In the genomic region with DNA sequence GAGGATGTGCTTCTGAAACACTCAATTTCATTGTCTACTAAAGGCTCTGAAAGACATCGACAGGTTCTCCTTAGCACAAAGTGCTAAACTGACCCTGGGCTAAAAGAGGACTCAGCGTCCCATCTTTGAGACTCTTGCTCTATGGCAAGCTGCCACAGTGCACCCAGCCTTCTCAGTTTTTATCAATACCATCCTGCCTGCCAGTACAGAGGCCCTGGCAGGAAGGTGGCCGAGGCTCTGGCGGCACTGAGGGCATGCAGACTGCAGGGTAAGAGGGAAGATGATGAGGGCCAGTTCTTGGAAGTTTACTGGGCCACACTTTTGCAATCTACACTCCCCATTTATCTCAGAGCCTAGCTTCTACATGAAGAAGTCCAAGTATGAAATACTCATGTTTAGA, we compare ENCODE assay signal across 18 cellular contexts. TPM values are rescaled to one million over a fixed set of nuclear protein-coding genes. Genes with fewer than 3 reads are reported as not detected.
DNase-seq lines count a peak whose midpoint lies in the region; ATAC-seq, FAIRE-seq and TF ChIP-seq lines count a peak whose summit lies in the region.
"Had no signal": no experiment of that assay in that cellular context is flagged by ENCODE, and none has a peak within 500 bp of the region (broad histone marks: within the 10 kb centered on the region; RNA-seq: fewer than 3 reads in every experiment).

No MANE protein-coding gene starts in this region.

- no peak overlapping the region for H3K9ac ChIP-seq in kidney (ENCODE audit: low read length in 2 of 2)

- H3K36me3 Mint-ChIP-seq in activated naive CD8-positive, alpha-beta T cell treated with anti-CD3 and anti-CD28 coated beads, Interleukin-2, amount 50 U/mL, for 24 hours (ENCODE audit: low read depth), result no peaks in the 10 kb centered on the region

- H3K4me1 Mint-ChIP-seq in stimulated activated naive CD8-positive, alpha-beta T cell treated with anti-CD3 and anti-CD28 coated beads, Interleukin-15, amount 100 ng/mL, for 72 hours, result peaks cover 6% of the 10 kb centered on the region
- no peaks in the 10 kb centered on the region for H3K4me1 Mint-ChIP-seq in activated naive CD8-positive, alpha-beta T cell treated with anti-CD3 and anti-CD28 coated beads, Interleukin-2, amount 50 U/mL, for 24 hours

- H3K27ac ChIP-seq in right atrium auricular region (no peak overlapping the region), kidney (ENCODE audit: low read depth in 2 of 2, low read length in 2 of 2) (no peak overlapping the region), tibial artery (peak overlapping the region; percentile 82)
- H3K27ac ChIP-seq: A549, PC-9 had no signal

- DNase-seq in Right ventricle myocardium inferior (ENCODE audit: missing footprints), result no peak
- DNase-seq in right atrium auricular region (ENCODE audit: low spot score), result no peak
- DNase-seq in bronchial epithelial cell (ENCODE audit: low read depth), result no peak
- DNase-seq in kidney, result peak; percentile 29
- DNase-seq in tibial artery, result no peak
- no peak for DNase-seq in stimulated activated naive CD8-positive, alpha-beta T cell treated with anti-CD3 and anti-CD28 coated beads, Interleukin-15, amount 100 ng/mL, for 72 hours
- no peak for DNase-seq in T-helper 2 cell
- no peak for DNase-seq in activated naive CD8-positive, alpha-beta T cell treated with anti-CD3 and anti-CD28 coated beads, Interleukin-2, amount 50 U/mL, for 24 hours
- DNase-seq: Kasumi-1, NCI-H187 treated with DMSO at 0.1 percent for 48 hours, PC-9, RPMI8226, SIG-M5 had no signal

- H3K9me3 ChIP-seq in right atrium auricular region (no peaks in the 10 kb centered on the region), kidney (ENCODE audit: control insufficient read depth in 1 of 2, low read length in 2 of 2) (no peaks in the 10 kb centered on the region), tibial artery (no peaks in the 10 kb centered on the region)
- H3K9me3 ChIP-seq: BE2C had no signal

- H3K4me1 ChIP-seq in right atrium auricular region, result peaks cover 0 to 37% of the 10 kb centered on the region in 2 donors
- peaks cover 8 to 10% of the 10 kb centered on the region in 2 donors for H3K4me1 ChIP-seq in kidney (ENCODE audit: control insufficient read depth in 1 of 2, insufficient read depth in 1 of 2, low read depth in 1 of 2, low read length in 2 of 2)
- H3K4me1 ChIP-seq in tibial artery, result peaks cover 12 to 64% (median 37%) of the 10 kb centered on the region in 4 donors
- H3K4me1 ChIP-seq: A549 had no signal

- TF ChIP-seq CTCF in right atrium auricular region (IDR thresholded peaks at IDR 0.05) (no peak), bronchial epithelial cell (IDR thresholded peaks at IDR 0.05; ENCODE audit: insufficient read depth, low read length, severe bottlenecking) (no peak), kidney (IDR thresholded peaks at IDR 0.05; ENCODE audit: borderline replicate concordance, extremely low read depth, insufficient read depth) (no peak), tibial artery (IDR thresholded peaks at IDR 0.05) (no peak)

- FAIRE-seq in bronchial epithelial cell (lab: Jason Lieb, UNC) (peak; percentile 55), kidney (lab: Jason Lieb, UNC) (no peak)
- FAIRE-seq: A549, H54 had no signal

- no peaks in the 10 kb centered on the region for H3K36me3 ChIP-seq in right atrium auricular region
- no peaks in the 10 kb centered on the region for H3K36me3 ChIP-seq in bronchial epithelial cell (ENCODE audit: control insufficient read depth, insufficient read depth, low read length)
- no peaks in the 10 kb centered on the region for H3K36me3 ChIP-seq in kidney (ENCODE audit: control insufficient read depth in 1 of 2, insufficient read depth in 2 of 2, low read length in 2 of 2)
- H3K36me3 ChIP-seq in tibial artery, result peaks cover 13 to 36% (median 21%) of the 10 kb centered on the region in 3 donors
- H3K36me3 ChIP-seq: BE2C had no signal

- intact Hi-C loops in Right ventricle myocardium inferior (cut with DNase I), result no loop called here
- intact Hi-C loops in kidney (cut with DNase I), result no loop called here
- intact Hi-C loops in tibial artery (cut with DNase I; ENCODE audit: low total_unique reads), result no loop called here

- H3K4me3 Mint-ChIP-seq in stimulated activated naive CD8-positive, alpha-beta T cell treated with anti-CD3 and anti-CD28 coated beads, Interleukin-15, amount 100 ng/mL, for 72 hours, result no peak overlapping the region
- H3K4me3 Mint-ChIP-seq in activated naive CD8-positive, alpha-beta T cell treated with anti-CD3 and anti-CD28 coated beads, Interleukin-2, amount 50 U/mL, for 24 hours, result no peak overlapping the region
- H3K4me3 Mint-ChIP-seq: IgD-negative memory B cell had no signal

- H3K9me3 Mint-ChIP-seq in stimulated activated naive CD8-positive, alpha-beta T cell treated with anti-CD3 and anti-CD28 coated beads, Interleukin-15, amount 100 ng/mL, for 72 hours, result peaks cover 0 to 6% of the 10 kb centered on the region in 2 donors
- H3K9me3 Mint-ChIP-seq in activated naive CD8-positive, alpha-beta T cell treated with anti-CD3 and anti-CD28 coated beads, Interleukin-2, amount 50 U/mL, for 24 hours, result no peaks in the 10 kb centered on the region

- H3K4me3 ChIP-seq in right atrium auricular region (no peak overlapping the region), bronchial epithelial cell (ENCODE audit: low read depth, low read length) (no peak overlapping the region), kidney (ENCODE audit: low read length in 2 of 2) (no peak overlapping the region), tibial artery (no peak overlapping the region)
- H3K4me3 ChIP-seq: A549, PC-9 had no signal

- ATAC-seq in Right ventricle myocardium inferior, result peak; percentile 11
- ATAC-seq in stimulated activated naive CD8-positive, alpha-beta T cell treated with anti-CD3 and anti-CD28 coated beads, Interleukin-15, amount 100 ng/mL, for 72 hours, result no peak
- no peak for ATAC-seq in activated naive CD8-positive, alpha-beta T cell treated with anti-CD3 and anti-CD28 coated beads, Interleukin-2, amount 50 U/mL, for 24 hours
- ATAC-seq: A549 had no signal

- no peak overlapping the region for H3K27ac Mint-ChIP-seq in stimulated activated naive CD8-positive, alpha-beta T cell treated with anti-CD3 and anti-CD28 coated beads, Interleukin-15, amount 100 ng/mL, for 72 hours
- H3K27ac Mint-ChIP-seq in activated naive CD8-positive, alpha-beta T cell treated with anti-CD3 and anti-CD28 coated beads, Interleukin-2, amount 50 U/mL, for 24 hours, result no peak overlapping the region
- H3K27ac Mint-ChIP-seq: IgD-negative memory B cell had no signal

- no peaks in the 10 kb centered on the region for H3K27me3 ChIP-seq in right atrium auricular region
- peaks cover 11% of the 10 kb centered on the region for H3K27me3 ChIP-seq in bronchial epithelial cell (ENCODE audit: control insufficient read depth, insufficient read depth, low read length)
- no peaks in the 10 kb centered on the region for H3K27me3 ChIP-seq in tibial artery

- peaks cover 12% of the 10 kb centered on the region for H3K27me3 Mint-ChIP-seq in stimulated activated naive CD8-positive, alpha-beta T cell treated with anti-CD3 and anti-CD28 coated beads, Interleukin-15, amount 100 ng/mL, for 72 hours
- H3K27me3 Mint-ChIP-seq in activated naive CD8-positive, alpha-beta T cell treated with anti-CD3 and anti-CD28 coated beads, Interleukin-2, amount 50 U/mL, for 24 hours, result peaks cover 10% of the 10 kb centered on the region

RNA-seq across cellular contexts. Expression of a gene that starts 5.3 kb away (rescaled TPM):
- total RNA-seq in Right ventricle myocardium inferior, result 4.2 TPM
- total RNA-seq in right atrium auricular region, result 1 to 10 TPM; 4.5 to 9.2 TPM
- not detected in 2 replicates for total RNA-seq in bronchial epithelial cell
- 6.7 TPM for total RNA-seq in kidney
- polyA plus RNA-seq in kidney (ENCODE audit: insufficient read depth, low read depth, low replicate concordance), result 2.9 TPM
- total RNA-seq: MCF 10A, PC-9 had no signal
- polyA plus RNA-seq: IgD-negative memory B cell had no signal

RNA-seq across cellular contexts. Expression of a gene that starts 51.1 kb away (rescaled TPM):
- total RNA-seq in Right ventricle myocardium inferior, result 3.5 TPM
- 1 to 10 TPM; 2.2 to 2.4 TPM for total RNA-seq in right atrium auricular region
- 0.26 and 1.3 TPM in 2 replicates for total RNA-seq in bronchial epithelial cell
- 10.7 TPM for total RNA-seq in kidney
- 0.47 TPM for polyA plus RNA-seq in kidney (ENCODE audit: insufficient read depth, low read depth, low replicate concordance)
- polyA plus RNA-seq: IgD-negative memory B cell had no signal

Comparison
In these comparisons a context has a peak if more than half of its experiments do, and no peak if none do; other contexts are left out.
1. H3K27ac ChIP-seq: peak in tibial artery (2 of 2); none in right atrium auricular region (0 of 2) and kidney (0 of 2).